11 cellular contexts compared by ENCODE assay signal in the genomic region with DNA sequence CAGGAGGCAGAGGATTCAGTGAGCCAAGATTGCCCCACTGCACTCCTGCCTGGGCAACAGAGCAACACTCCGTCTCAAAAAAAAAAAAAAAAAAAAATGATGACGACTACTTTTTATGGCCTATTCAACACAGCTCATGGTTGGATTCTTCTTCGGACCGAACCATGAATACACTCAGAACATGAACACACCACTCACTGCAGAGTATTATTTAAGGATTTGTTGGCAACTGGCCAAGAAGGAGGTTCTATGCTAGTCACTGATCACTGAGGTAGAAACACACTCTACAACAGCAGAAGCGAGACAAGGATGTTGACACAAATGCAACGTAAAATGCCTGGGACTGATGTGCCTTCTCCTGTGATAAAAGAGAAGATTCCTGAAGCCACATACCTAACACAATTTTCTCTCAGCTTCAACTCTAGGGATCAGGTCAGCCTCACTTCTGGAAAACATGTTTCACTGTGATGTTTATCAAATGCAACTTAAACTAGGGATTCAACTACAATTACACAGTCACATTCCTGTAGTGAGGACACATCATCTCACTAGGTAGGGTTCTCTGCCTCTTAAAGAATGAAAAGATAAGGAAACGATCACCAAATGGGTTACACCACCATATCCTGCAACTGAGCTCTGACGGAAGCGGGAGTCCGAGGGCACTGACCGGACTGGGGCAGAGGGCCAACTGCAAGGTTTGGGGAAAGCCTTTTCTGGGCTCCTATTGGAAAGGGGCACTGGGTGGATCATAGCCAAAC.
DNase-seq lines count a peak whose midpoint lies in the region; ATAC-seq and TF ChIP-seq lines count a peak whose summit lies in the region.
"Had no signal": no experiment of that assay in that cellular context is flagged by ENCODE, and none has a peak within 500 bp of the region (broad histone marks: within the 10 kb centered on the region; RNA-seq: fewer than 3 reads in every experiment).

No MANE protein-coding gene starts in this region.

- H3K36me3 Mint-ChIP-seq in HFFc6 (ENCODE audit: low read depth) = no peaks in the 10 kb centered on the region
- H3K36me3 Mint-ChIP-seq in dendritic cell treated with granulocyte-macrophage colony-stimulating factor and Interleukin-4, amounts not matched to agents 40 ng/mL and 50 ng/mL, for 4 days (ENCODE audit: low read depth) = peaks cover 73% of the 10 kb centered on the region
- H3K36me3 Mint-ChIP-seq in naive thymus-derived CD4-positive, alpha-beta T cell = peaks cover 2 to 30% (median 8%) of the 10 kb centered on the region in 5 donors

- no peak for ATAC-seq in naive thymus-derived CD4-positive, alpha-beta T cell

- no peaks in the 10 kb centered on the region for H3K9me3 Mint-ChIP-seq in HFFc6
- no peaks in the 10 kb centered on the region for H3K9me3 Mint-ChIP-seq in dendritic cell treated with granulocyte-macrophage colony-stimulating factor and Interleukin-4, amounts not matched to agents 40 ng/mL and 50 ng/mL, for 4 days
- H3K9me3 Mint-ChIP-seq in naive thymus-derived CD4-positive, alpha-beta T cell = peaks cover 0 to 2% (median 0%) of the 10 kb centered on the region in 11 donors

- H3K9me3 ChIP-seq in naive thymus-derived CD4-positive, alpha-beta T cell (ENCODE audit: control insufficient read depth in 2 of 3, low read length in 3 of 3) = no peaks in the 10 kb centered on the region
- no peaks in the 10 kb centered on the region for H3K9me3 ChIP-seq in breast epithelium
- H3K9me3 ChIP-seq: HAP-1 had no signal

- H3K27ac ChIP-seq in naive thymus-derived CD4-positive, alpha-beta T cell (ENCODE audit: low read depth, low read length) = no peak overlapping the region
- H3K27ac ChIP-seq in breast epithelium = no peak overlapping the region

- peaks cover 36% of the 10 kb centered on the region for H3K4me1 Mint-ChIP-seq in HFFc6 (ENCODE audit: low read depth)
- peaks cover 88% of the 10 kb centered on the region for H3K4me1 Mint-ChIP-seq in dendritic cell treated with granulocyte-macrophage colony-stimulating factor and Interleukin-4, amounts not matched to agents 40 ng/mL and 50 ng/mL, for 4 days (ENCODE audit: low read depth)
- peaks cover 54 to 95% (median 84%) of the 10 kb centered on the region in 7 donors for H3K4me1 Mint-ChIP-seq in naive thymus-derived CD4-positive, alpha-beta T cell

- TF ChIP-seq POLR2A in breast epithelium (IDR thresholded peaks at IDR 0.05) = no peak

- DNase-seq in DMS153 treated with DMSO at 0.1 percent for 48 hours (lab: John Stamatoyannopoulos, UW; ENCODE audit: unreplicated experiment) (peak; percentile 3), DMS153 (lab: John Stamatoyannopoulos, UW) (no peak), HFFc6 (no peak), SHP77 (lab: John Stamatoyannopoulos, UW) (no peak), breast epithelium (ENCODE audit: low spot score in 2 of 2) (no peak), NCI-H748 (lab: John Stamatoyannopoulos, UW; ENCODE audit: unreplicated experiment) (no peak)
- peak in 1 of 9 donors; percentile 24 for DNase-seq in naive thymus-derived CD4-positive, alpha-beta T cell
- DNase-seq: 8988T, GDM1 had no signal

- peaks cover 19 to 50% of the 10 kb centered on the region in 2 donors for H3K4me1 ChIP-seq in naive thymus-derived CD4-positive, alpha-beta T cell (ENCODE audit: control insufficient read depth in 2 of 2, insufficient read depth in 2 of 2, low read length in 2 of 2)
- H3K4me1 ChIP-seq in breast epithelium = peaks cover 3 to 7% of the 10 kb centered on the region in 2 donors

- no peaks in the 10 kb centered on the region for H3K27me3 Mint-ChIP-seq in HFFc6 (ENCODE audit: insufficient read depth)
- H3K27me3 Mint-ChIP-seq in dendritic cell treated with granulocyte-macrophage colony-stimulating factor and Interleukin-4, amounts not matched to agents 40 ng/mL and 50 ng/mL, for 4 days = no peaks in the 10 kb centered on the region
- H3K27me3 Mint-ChIP-seq in naive thymus-derived CD4-positive, alpha-beta T cell = no peaks in the 10 kb centered on the region

- H3K4me3 ChIP-seq in naive thymus-derived CD4-positive, alpha-beta T cell (ENCODE audit: low read length) = no peak overlapping the region
- no peak overlapping the region for H3K4me3 ChIP-seq in breast epithelium
- H3K4me3 ChIP-seq: HAP-1 had no signal

- intact Hi-C loops in dendritic cell treated with granulocyte-macrophage colony-stimulating factor and Interleukin-4, amounts not matched to agents 40 ng/mL and 50 ng/mL, for 4 days (cut with micrococcal nuclease) = no loop called here
- intact Hi-C loops in naive thymus-derived CD4-positive, alpha-beta T cell (cut with micrococcal nuclease) = no loop called here
- intact Hi-C loops in breast epithelium (cut with DNase I; ENCODE audit: low total_unique reads) = no loop called here

- peak overlapping the region; percentile 13 for H3K27ac Mint-ChIP-seq in HFFc6
- peak overlapping the region; percentile 65 for H3K27ac Mint-ChIP-seq in dendritic cell treated with granulocyte-macrophage colony-stimulating factor and Interleukin-4, amounts not matched to agents 40 ng/mL and 50 ng/mL, for 4 days
- peak overlapping the region in 8 of 9 donors; percentile 83 to 92 (median 86) for H3K27ac Mint-ChIP-seq in naive thymus-derived CD4-positive, alpha-beta T cell

- TF ChIP-seq CTCF in HFFc6 (IDR thresholded peaks at IDR 0.05) = no peak
- TF ChIP-seq CTCF in breast epithelium (IDR thresholded peaks at IDR 0.05) = no peak

- peaks cover 0 to 3% (median 0%) of the 10 kb centered on the region in 3 experiments for H3K36me3 ChIP-seq in naive thymus-derived CD4-positive, alpha-beta T cell (ENCODE audit: control insufficient read depth in 2 of 3, insufficient read depth in 3 of 3, low read length in 3 of 3)
- no peaks in the 10 kb centered on the region for H3K36me3 ChIP-seq in breast epithelium
- H3K36me3 ChIP-seq: HAP-1 had no signal

- POLR2A ChIA-PET in naive thymus-derived CD4-positive, alpha-beta T cell (lab: Charles Lee) = interaction anchor here (0.6 to 5.6 kb wide), 6 partner anchors 10 to 184 kb away, joined by 3 to 42 read pairs (median 4); partner anchors contain the start of gene MRTFA

- H3K4me3 Mint-ChIP-seq in HFFc6 = no peak overlapping the region
- H3K4me3 Mint-ChIP-seq in dendritic cell treated with granulocyte-macrophage colony-stimulating factor and Interleukin-4, amounts not matched to agents 40 ng/mL and 50 ng/mL, for 4 days = peak overlapping the region; percentile 60
- peak overlapping the region in 9 of 10 donors; percentile 34 to 82 (median 60) for H3K4me3 Mint-ChIP-seq in naive thymus-derived CD4-positive, alpha-beta T cell

- CTCF ChIA-PET in naive thymus-derived CD4-positive, alpha-beta T cell (lab: Charles Lee) = interaction anchor here (0.6 to 1.9 kb wide), 4 partner anchors 12 to 201 kb away, joined by 3 to 4 read pairs (median 4); no protein-coding TSS in a partner anchor

- H3K27me3 ChIP-seq in naive thymus-derived CD4-positive, alpha-beta T cell (ENCODE audit: control insufficient read depth in 2 of 2, insufficient read depth in 2 of 2, low read length in 2 of 2) = no peaks in the 10 kb centered on the region
- H3K27me3 ChIP-seq in breast epithelium = no peaks in the 10 kb centered on the region

Comparison
In these comparisons a context has a peak if more than half of its experiments do, and no peak if none do; other contexts are left out.
1. H3K27ac Mint-ChIP-seq: peak in every context shown above with its lines; median percentile 86 in naive thymus-derived CD4-positive, alpha-beta T cell; 65 in dendritic cell treated with granulocyte-macrophage colony-stimulating factor and Interleukin-4, amounts not matched to agents 40 ng/mL and 50 ng/mL, for 4 days; 13 in HFFc6.